17 cellular contexts compared by ENCODE assay signal in the genomic region with DNA sequence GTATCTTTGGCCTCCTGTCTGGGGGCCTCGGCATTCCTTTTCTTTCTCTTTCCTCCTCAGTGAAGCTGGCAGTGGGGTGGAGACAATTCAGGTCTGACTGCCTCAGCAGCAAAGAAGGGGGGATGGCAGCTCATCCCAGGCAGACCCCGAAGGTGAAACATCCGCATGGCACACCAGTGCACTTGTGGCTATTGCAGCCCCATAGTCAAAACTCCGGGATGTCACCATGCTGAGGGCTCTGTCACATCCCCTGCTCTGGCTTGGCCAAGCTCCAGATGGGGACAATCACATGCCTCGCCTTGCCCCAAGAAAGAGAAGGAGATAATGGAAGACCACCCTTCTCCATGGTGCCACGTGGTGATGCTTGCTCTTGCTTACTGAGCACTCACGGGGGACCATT.
DNase-seq lines count a peak whose midpoint lies in the region; ATAC-seq, FAIRE-seq and TF ChIP-seq lines count a peak whose summit lies in the region.
"Had no signal": no experiment of that assay in that cellular context is flagged by ENCODE, and none has a peak within 500 bp of the region (broad histone marks: within the 10 kb centered on the region; RNA-seq: fewer than 3 reads in every experiment).

No MANE protein-coding gene starts in this region.

- RAD21 ChIA-PET in GM12878 (lab: Charles Lee; ENCODE audit: unreplicated experiment), result interaction anchor here (1.8 kb wide), 1 partner anchor 39 kb away, joined by 4 read pairs; no protein-coding TSS in a partner anchor

- no peak for DNase-seq in CD8-positive, alpha-beta T cell
- DNase-seq in KBM-7 (peak; percentile 30), GM12878 (ENCODE audit: low read depth, low spot score) (no peak), GM13976 (ENCODE audit: low spot score) (no peak)
- DNase-seq in activated T-helper 1 cell treated with anti-CD3 and anti-CD28 coated beads, Interleukin-12 subunit alpha, Interleukin-12 subunit beta, Interleukin-2, Interleukin-4 antibody, amounts not matched to agents 30 ng/mL and 10 ng/mL and 1 ng/mL, durations not matched to agents 14 hours and 24 hours and 36 hours (ENCODE audit: low spot score), result no peak
- DNase-seq: activated gamma-delta T cell treated with Interleukin-2 at 50 U/mL for 16 hours, body of pancreas, DMS79 treated with DMSO at 0.1 percent for 48 hours, dorsolateral prefrontal cortex, GM23248, hippocampal formation, NCI-H2029, NCI-H510A treated with DMSO at 0.1 percent for 48 hours, substantia nigra had no signal

- intact Hi-C loops in CD8-positive, alpha-beta T cell (cut with DNase I, micrococcal nuclease), result no loop called here
- intact Hi-C loops in GM12878 (cut with micrococcal nuclease; ENCODE audit: unreplicated experiment), result no loop called here
- intact Hi-C loops in activated T-helper 1 cell treated with anti-CD3 and anti-CD28 coated beads, Interleukin-12 subunit alpha, Interleukin-12 subunit beta, Interleukin-2, Interleukin-4 antibody, amounts not matched to agents 30 ng/mL and 10 ng/mL and 1 ng/mL, durations not matched to agents 14 hours and 24 hours and 36 hours (cut with micrococcal nuclease), result no loop called here

- no peaks in the 10 kb centered on the region for H3K79me2 ChIP-seq in GM12878 (ENCODE audit: control insufficient read depth, insufficient read depth, low read length)

- FAIRE-seq in GM12878 (lab: Jason Lieb, UNC), result peak; percentile 71

- no peak for TF ChIP-seq POLR2A in GM12878 (IDR thresholded peaks at IDR 0.05; ENCODE audit: low read depth, low read length)

- no TSS peak for BruUV-seq in GM12878 (replicated peaks; lab: Mats Ljungman, UMichigan)

- H3K4me1 ChIP-seq in CD8-positive, alpha-beta T cell (ENCODE audit: insufficient read depth, low read length), result peaks cover 40% of the 10 kb centered on the region
- H3K4me1 ChIP-seq in GM12878 (ENCODE audit: control insufficient read depth, insufficient read depth, low read length) (peaks cover 27% of the 10 kb centered on the region), neutrophil (ENCODE audit: control insufficient read depth in 1 of 2, insufficient read depth in 1 of 2, low read depth in 1 of 2, low read length in 1 of 2) (peaks cover 80 to 92% of the 10 kb centered on the region in 2 experiments)
- H3K4me1 ChIP-seq: body of pancreas had no signal

- no peaks in the 10 kb centered on the region for H3K27me3 Mint-ChIP-seq in CD8-positive, alpha-beta T cell (ENCODE audit: low read depth)
- peaks cover 6% of the 10 kb centered on the region for H3K27me3 Mint-ChIP-seq in activated T-helper 1 cell treated with anti-CD3 and anti-CD28 coated beads, Interleukin-12 subunit alpha, Interleukin-12 subunit beta, Interleukin-2, Interleukin-4 antibody, amounts not matched to agents 30 ng/mL and 10 ng/mL and 1 ng/mL, durations not matched to agents 14 hours and 24 hours and 36 hours (ENCODE audit: insufficient read depth)

- H2AFZ ChIP-seq in GM12878 (ENCODE audit: control insufficient read depth, low read depth, low read length), result peak overlapping the region; percentile 66; the same call in 1 of the 2 replicates
- H2AFZ ChIP-seq: GM23248 had no signal

- ATAC-seq in CD8-positive, alpha-beta T cell, result no peak
- no peak for ATAC-seq in GM12878
- no peak for ATAC-seq in GM18870 (IDR thresholded peaks at IDR 0.05; ENCODE audit: unreplicated experiment)
- ATAC-seq: body of pancreas had no signal

- peaks cover 36% of the 10 kb centered on the region for H3K4me1 Mint-ChIP-seq in CD8-positive, alpha-beta T cell (ENCODE audit: low read depth)
- peaks cover 24% of the 10 kb centered on the region for H3K4me1 Mint-ChIP-seq in activated T-helper 1 cell treated with anti-CD3 and anti-CD28 coated beads, Interleukin-12 subunit alpha, Interleukin-12 subunit beta, Interleukin-2, Interleukin-4 antibody, amounts not matched to agents 30 ng/mL and 10 ng/mL and 1 ng/mL, durations not matched to agents 14 hours and 24 hours and 36 hours (ENCODE audit: low read depth)

- no peaks in the 10 kb centered on the region for H3K36me3 ChIP-seq in CD8-positive, alpha-beta T cell (ENCODE audit: insufficient read depth, low read length)
- no peaks in the 10 kb centered on the region for H3K36me3 ChIP-seq in GM12878 (ENCODE audit: control insufficient read depth in 2 of 2, insufficient read depth in 2 of 2, low read length in 1 of 2)
- H3K36me3 ChIP-seq in neutrophil, result no peaks in the 10 kb centered on the region
- H3K36me3 ChIP-seq: prostate gland had no signal

- no peak for TF ChIP-seq RAD21 in GM12878 (IDR thresholded peaks at IDR 0.05; ENCODE audit: insufficient read depth, low read depth, low read length)

- TF ChIP-seq CTCF in CD8-positive, alpha-beta T cell (IDR thresholded peaks at IDR 0.05), result no peak
- TF ChIP-seq CTCF in GM12878 (IDR thresholded peaks at IDR 0.05 in 2 of 3, conservative IDR thresholded peaks at IDR 0.05 in 1 of 3; ENCODE audit: control insufficient read depth in 2 of 3, extremely low read depth in 1 of 3, insufficient read depth in 1 of 3, low read depth in 3 of 3, low read length in 3 of 3), result no peak
- TF ChIP-seq CTCF in neutrophil (IDR thresholded peaks at IDR 0.05), result no peak
- TF ChIP-seq CTCF in GM13976 (IDR thresholded peaks at IDR 0.05; ENCODE audit: borderline replicate concordance, control extremely low read depth, extremely low read depth, insufficient read depth, missing control alignments), result no peak

- CTCF ChIA-PET in CD8-positive, alpha-beta T cell (lab: Charles Lee), result no interaction called here
- CTCF ChIA-PET in GM12878 (lab: Yijun Ruan, JAX), result interaction anchor here (1.1 to 2.5 kb wide), 4 partner anchors 16 to 71 kb away, joined by 3 to 8 read pairs (median 6); no protein-coding TSS in a partner anchor

- H3K4me3 ChIP-seq in CD8-positive, alpha-beta T cell (ENCODE audit: low read depth, low read length), result no peak overlapping the region
- no peak overlapping the region for H3K4me3 ChIP-seq in GM12878
- peak overlapping the region; percentile 43 to 55 for H3K4me3 ChIP-seq in neutrophil (ENCODE audit: low read depth in 1 of 2, low read length in 1 of 2)
- H3K4me3 ChIP-seq: body of pancreas, dorsolateral prefrontal cortex, GM23248, prostate gland had no signal

- peak overlapping the region; percentile 32 for H3K4me3 Mint-ChIP-seq in CD8-positive, alpha-beta T cell
- H3K4me3 Mint-ChIP-seq in activated T-helper 1 cell treated with anti-CD3 and anti-CD28 coated beads, Interleukin-12 subunit alpha, Interleukin-12 subunit beta, Interleukin-2, Interleukin-4 antibody, amounts not matched to agents 30 ng/mL and 10 ng/mL and 1 ng/mL, durations not matched to agents 14 hours and 24 hours and 36 hours, result no peak overlapping the region

- SMC1A ChIA-PET in GM12878 (lab: Charles Lee; ENCODE audit: uncharacterized antibody, unreplicated experiment), result interaction anchor here (0.6 to 0.8 kb wide), 2 partner anchors 19 to 533 kb away, joined by 3 to 4 read pairs; no protein-coding TSS in a partner anchor

- H3K27me3 ChIP-seq in CD8-positive, alpha-beta T cell (ENCODE audit: insufficient read depth, low read length), result no peaks in the 10 kb centered on the region
- H3K27me3 ChIP-seq in GM12878 (replicated peaks in 1 of 2; ENCODE audit: control insufficient read depth in 2 of 2, insufficient read depth in 2 of 2, low read length in 1 of 2) (no peaks in the 10 kb centered on the region), neutrophil (no peaks in the 10 kb centered on the region)
- H3K27me3 ChIP-seq: body of pancreas had no signal

- H3K9me3 ChIP-seq in CD8-positive, alpha-beta T cell (ENCODE audit: low read length), result no peaks in the 10 kb centered on the region
- H3K9me3 ChIP-seq in GM12878 (replicated peaks; ENCODE audit: control insufficient read depth, insufficient read depth, low read length), result no peaks in the 10 kb centered on the region
- no peaks in the 10 kb centered on the region for H3K9me3 ChIP-seq in neutrophil
- H3K9me3 ChIP-seq: body of pancreas, prostate gland had no signal

- peak overlapping the region; percentile 1 for H3K9ac ChIP-seq in GM12878 (ENCODE audit: control insufficient read depth, insufficient read depth, low read length)
- H3K9ac ChIP-seq: GM23248 had no signal

- in situ Hi-C loops in KBM-7 (cut with MboI; ENCODE audit: low pct_unique_long_range_greater_than_20kb, low sequenced_read_pairs) (no loop called here), GM12878 (cut with MboI) (no loop called here), GM13976 (cut with MboI; ENCODE audit: low sequenced_read_pairs, unreplicated experiment) (no loop called here)

- no peaks in the 10 kb centered on the region for H3K36me3 Mint-ChIP-seq in CD8-positive, alpha-beta T cell
- H3K36me3 Mint-ChIP-seq in activated T-helper 1 cell treated with anti-CD3 and anti-CD28 coated beads, Interleukin-12 subunit alpha, Interleukin-12 subunit beta, Interleukin-2, Interleukin-4 antibody, amounts not matched to agents 30 ng/mL and 10 ng/mL and 1 ng/mL, durations not matched to agents 14 hours and 24 hours and 36 hours (ENCODE audit: low read depth), result no peaks in the 10 kb centered on the region

- POLR2A ChIA-PET in CD8-positive, alpha-beta T cell (lab: Charles Lee), result interaction anchor here (0.6 to 1.6 kb wide), 5 partner anchors 18 to 59 kb away, joined by 3 to 4 read pairs (median 3); no protein-coding TSS in a partner anchor
- POLR2A ChIA-PET in GM12878 (lab: Charles Lee), result interaction anchor here (1.6 kb wide), 1 partner anchor 19 kb away, joined by 4 read pairs; no protein-coding TSS in a partner anchor

- no peak for TF ChIP-seq EP300 in GM12878 (IDR thresholded peaks at IDR 0.05; ENCODE audit: borderline replicate concordance in 1 of 2, control insufficient read depth in 1 of 2, low read depth in 2 of 2, low read length in 2 of 2)

- H3K27ac ChIP-seq in CD8-positive, alpha-beta T cell (ENCODE audit: low read depth, low read length), result no peak overlapping the region
- H3K27ac ChIP-seq in GM12878 (ENCODE audit: control insufficient read depth, insufficient read depth) (peak overlapping the region; percentile 49), neutrophil (peak overlapping the region; percentile 84)
- H3K27ac ChIP-seq: body of pancreas, dorsolateral prefrontal cortex, GM23248 had no signal

- H3K9me3 Mint-ChIP-seq in CD8-positive, alpha-beta T cell, result no peaks in the 10 kb centered on the region
- no peaks in the 10 kb centered on the region for H3K9me3 Mint-ChIP-seq in activated T-helper 1 cell treated with anti-CD3 and anti-CD28 coated beads, Interleukin-12 subunit alpha, Interleukin-12 subunit beta, Interleukin-2, Interleukin-4 antibody, amounts not matched to agents 30 ng/mL and 10 ng/mL and 1 ng/mL, durations not matched to agents 14 hours and 24 hours and 36 hours

- peak overlapping the region; percentile 60 for H3K27ac Mint-ChIP-seq in CD8-positive, alpha-beta T cell
- no peak overlapping the region for H3K27ac Mint-ChIP-seq in activated T-helper 1 cell treated with anti-CD3 and anti-CD28 coated beads, Interleukin-12 subunit alpha, Interleukin-12 subunit beta, Interleukin-2, Interleukin-4 antibody, amounts not matched to agents 30 ng/mL and 10 ng/mL and 1 ng/mL, durations not matched to agents 14 hours and 24 hours and 36 hours

- no peaks in the 10 kb centered on the region for H4K20me1 ChIP-seq in GM12878 (ENCODE audit: control insufficient read depth, insufficient read depth)

- H3K4me2 ChIP-seq in GM12878 (ENCODE audit: control insufficient read depth, insufficient read depth), result peak overlapping the region; percentile 86

- WGBS in GM12878 (ENCODE audit: insufficient coverage, insufficient replicate concordance, low lambda C conversion rate, missing lambda C conversion rate), result 97% methylated on average over 6 of the region's 7 CpGs

Comparison
In these comparisons a context has a peak if more than half of its experiments do, and no peak if none do; other contexts are left out.
1. H3K4me3 ChIP-seq: peak in neutrophil (2 of 2); none in CD8-positive, alpha-beta T cell (single experiment) and GM12878 (single experiment).